8 cellular contexts compared by ENCODE assay signal in genomic region chr6:125748534-125749111, GRCh38. TPM values are rescaled to one million over a fixed set of nuclear protein-coding genes. Genes with fewer than 3 reads are reported as not detected.
DNase-seq lines count a peak whose midpoint lies in the region; ATAC-seq and TF ChIP-seq lines count a peak whose summit lies in the region.

No MANE protein-coding gene starts in this region.

- peak overlapping the region; percentile 86 to 87 for H3K27ac ChIP-seq in right atrium auricular region
- H3K27ac ChIP-seq in RWPE1: no peak overlapping the region

- POLR2A ChIA-PET in RWPE1 (lab: Yijun Ruan, JAX; ENCODE audit: low non-redundant PET): no interaction called here

- intact Hi-C loops in Right ventricle myocardium superior (cut with DNase I): loop anchor here (5.0 kb wide), 1 partner anchor 161 kb away; no protein-coding TSS in a partner anchor
- intact Hi-C loops in posterior vena cava (cut with DNase I): no loop called here

- TF ChIP-seq CTCF in right atrium auricular region (IDR thresholded peaks at IDR 0.05) (no peak), RWPE1 (conservative IDR thresholded peaks at IDR 0.05; ENCODE audit: low read depth) (no peak), choroid plexus epithelial cell (conservative IDR thresholded peaks at IDR 0.05; ENCODE audit: low read depth, low read length) (peak; percentile 30)

- DNase-seq in right atrium auricular region (ENCODE audit: low spot score) (no peak), Right ventricle myocardium superior (no peak), RWPE1 (ENCODE audit: low spot score) (peak; percentile 11), choroid plexus epithelial cell (ENCODE audit: low read depth) (peak; percentile 27), posterior vena cava (ENCODE audit: low spot score) (no peak)

- peak overlapping the region; percentile 66 to 73 for H3K4me3 ChIP-seq in right atrium auricular region
- H3K4me3 ChIP-seq in choroid plexus epithelial cell (ENCODE audit: low read depth, low read length): peak overlapping the region; percentile 69
- H3K4me3 ChIP-seq in mucosa of stomach (ENCODE audit: low read length): peak overlapping the region; percentile 26

- ATAC-seq in Right ventricle myocardium superior (ENCODE audit: poor library complexity) (no peak), GM18873 (IDR thresholded peaks at IDR 0.05; ENCODE audit: low FRiP score, unreplicated experiment) (no peak), GM21619 (IDR thresholded peaks at IDR 0.05; ENCODE audit: unreplicated experiment) (no peak)

- no peaks in the 10 kb centered on the region for H3K36me3 ChIP-seq in right atrium auricular region
- H3K36me3 ChIP-seq in mucosa of stomach (ENCODE audit: control insufficient read depth, insufficient read depth, low read length): no peaks in the 10 kb centered on the region

- peak overlapping the region; percentile 48 for H3K9ac ChIP-seq in mucosa of stomach (ENCODE audit: low read length)

- H3K9me3 ChIP-seq in right atrium auricular region (no peaks in the 10 kb centered on the region), mucosa of stomach (ENCODE audit: control insufficient read depth, low read length) (no peaks in the 10 kb centered on the region)

- CTCF ChIA-PET in RWPE1 (lab: Yijun Ruan, JAX): interaction anchor here (0.6 to 0.8 kb wide), 2 partner anchors 109 to 435 kb away, joined by 3 read pairs; no protein-coding TSS in a partner anchor

- H3K4me1 ChIP-seq in right atrium auricular region (peaks cover 0 to 19% of the 10 kb centered on the region in 2 donors), mucosa of stomach (ENCODE audit: control insufficient read depth, insufficient read depth, low read length) (peaks cover 36% of the 10 kb centered on the region)

- no peaks in the 10 kb centered on the region for H3K27me3 ChIP-seq in right atrium auricular region
- H3K27me3 ChIP-seq in mucosa of stomach (ENCODE audit: control insufficient read depth, insufficient read depth, low read length): peaks cover 69% of the 10 kb centered on the region

RNA-seq across cellular contexts. Expression of gene HEY2, which starts 0.8 kb away (rescaled TPM):
- total RNA-seq in right atrium auricular region: 1 to 10 TPM; 1.8 to 2.7 TPM
- total RNA-seq in Right ventricle myocardium superior: 60.6 TPM
- total RNA-seq in posterior vena cava: 10 to 100 TPM in 1 of 2 donors, 1 to 10 TPM in 1; 9.2 to 11.3 TPM

RNA-seq across cellular contexts. Expression of gene NCOA7, which starts 42.1 kb away (rescaled TPM):
- total RNA-seq in right atrium auricular region: 10 to 100 TPM; 12.2 to 12.7 TPM
- 12.7 TPM for total RNA-seq in Right ventricle myocardium superior
- 10 to 100 TPM; 41.5 to 43.3 TPM for total RNA-seq in posterior vena cava

Comparison
In these comparisons a context has a peak if more than half of its experiments do, and no peak if none do; other contexts are left out.
1. DNase-seq: peak in RWPE1 (single experiment) and choroid plexus epithelial cell (single experiment); none in right atrium auricular region (single experiment), Right ventricle myocardium superior (single experiment) and posterior vena cava (single experiment).
2. Peak in every context shown above with its lines, with median percentiles within 50 percentile points of each other: H3K4me3 ChIP-seq.